In the genomic region with DNA sequence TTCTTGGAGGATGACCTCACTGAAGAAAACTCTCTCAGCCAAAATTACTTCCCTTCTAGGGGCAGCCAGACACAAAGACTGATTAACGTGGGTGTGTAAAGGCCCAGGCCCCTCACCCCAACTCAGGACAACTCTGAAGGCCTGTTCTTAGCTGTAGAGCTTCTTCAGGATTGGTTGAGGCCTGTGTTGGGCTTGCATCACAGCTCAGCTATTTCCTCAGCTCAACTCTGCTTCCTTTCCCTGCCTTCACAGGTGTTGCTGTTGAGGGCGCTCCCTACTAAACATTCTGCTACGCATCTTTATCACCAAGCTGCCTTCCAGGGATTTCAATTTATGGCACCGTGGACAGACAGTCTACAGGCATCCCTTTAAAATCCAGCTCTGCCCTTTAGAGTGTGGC, we compare ENCODE assay signal across 1 cellular context.
TF ChIP-seq lines count a peak whose summit lies in the region.

No MANE protein-coding gene starts in this region.

TF ChIP-seq in H1, 55 proteins besides CTCF, POLR2A, EP300 and RAD21:
- no peak for TF ChIP-seq TEAD4 (IDR thresholded peaks at IDR 0.05; ENCODE audit: low read depth, low read length)
- no peak for TF ChIP-seq NRF1 (IDR thresholded peaks at IDR 0.05; ENCODE audit: low read depth, low read length)
- TF ChIP-seq TAF1 (IDR thresholded peaks at IDR 0.05; ENCODE audit: low read depth, low read length): no peak
